ENCODE assay signal across 8 cellular contexts in the genomic region with DNA sequence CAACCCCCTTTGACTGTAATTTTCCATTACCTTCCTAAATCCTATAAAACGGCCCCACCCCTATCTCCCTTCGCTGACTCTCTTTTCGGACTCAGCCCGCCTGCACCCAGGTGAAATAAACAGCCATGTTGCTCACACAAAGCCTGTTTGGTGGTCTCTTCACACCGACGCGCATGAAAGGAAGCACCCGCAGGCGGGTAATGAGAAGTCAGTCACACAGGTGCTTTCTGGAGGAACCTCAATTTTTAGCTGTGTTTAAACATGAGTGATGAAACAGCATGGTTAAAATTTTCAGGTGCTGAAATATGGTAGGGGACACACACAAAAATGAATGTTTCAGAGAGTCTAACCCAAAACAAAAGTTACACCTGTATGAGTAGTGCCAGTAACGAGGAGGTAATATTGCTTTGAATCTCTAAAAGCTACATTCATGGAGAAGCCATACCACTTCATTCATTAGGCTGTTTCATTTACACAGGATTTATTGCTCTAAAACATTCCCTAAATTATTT.
A peak's percentile ranks its signal among the peaks of the same experiment; 100 is the strongest.
DNase-seq lines count a peak whose midpoint lies in the region; ATAC-seq and TF ChIP-seq lines count a peak whose summit lies in the region.
"Not testable (repeated sequence)": the region's sequence is repeated elsewhere in the genome, so short reads cannot be mapped to it uniquely, and the experiment has no call there.

No MANE protein-coding gene starts in this region.

- H3K4me3 ChIP-seq in CD4-positive, CD25-positive, alpha-beta regulatory T cell (ENCODE audit: low read depth, low read length) = peak overlapping the region; percentile 11
- H3K4me3 ChIP-seq in HUES64 (ENCODE audit: low read length) = peak overlapping the region; percentile 29
- not testable (repeated sequence) for H3K4me3 ChIP-seq in breast epithelium; iPS DF 6.9 (ENCODE audit: low read length); thymus (ENCODE audit: low read length)

- ATAC-seq in CD4-positive, CD25-positive, alpha-beta regulatory T cell (ENCODE audit: low read depth in 2 of 2) = peak in 1 of 2 donors; percentile 13
- peak; percentile 29 to 62 (median 35) for ATAC-seq in T-cell (replicated peaks in 1 of 4)
- ATAC-seq in activated T-cell treated with anti-CD3 and anti-CD28 coated beads, Interleukin-2, amount 50 U/mL, for 4 hours = peak; percentile 49 to 56

- H3K36me3 ChIP-seq in CD4-positive, CD25-positive, alpha-beta regulatory T cell (ENCODE audit: control insufficient read depth, insufficient read depth, low read length); HUES64 (ENCODE audit: insufficient read depth, low read length); breast epithelium; iPS DF 6.9 (ENCODE audit: control insufficient read depth, insufficient read depth, low read length); thymus (ENCODE audit: control insufficient read depth, insufficient read depth): not testable (repeated sequence)

- POLR2A ChIA-PET in T-cell (lab: Charles Lee) = not testable (repeated sequence)

- not testable (repeated sequence) for H3K27me3 ChIP-seq in CD4-positive, CD25-positive, alpha-beta regulatory T cell (ENCODE audit: control insufficient read depth, insufficient read depth, low read length); HUES64 (ENCODE audit: insufficient read depth, low read length); breast epithelium; iPS DF 6.9 (ENCODE audit: control insufficient read depth, insufficient read depth, low read length); thymus (ENCODE audit: control insufficient read depth, insufficient read depth)

- peaks cover 16% of the 10 kb centered on the region for H3K36me3 Mint-ChIP-seq in CD4-positive, CD25-positive, alpha-beta regulatory T cell
- H3K36me3 Mint-ChIP-seq in T-cell = peaks cover 22% of the 10 kb centered on the region
- not testable (repeated sequence) for H3K36me3 Mint-ChIP-seq in activated T-cell treated with anti-CD3 and anti-CD28 coated beads, Interleukin-2, amount 50 U/mL, for 4 hours (ENCODE audit: insufficient read depth); nephron (ENCODE audit: low read depth)

- DNase-seq in CD4-positive, CD25-positive, alpha-beta regulatory T cell = peak in 1 of 3 donors; percentile 43
- DNase-seq in T-cell = peak in 24 of 34 experiments; percentile 21 to 60 (median 44)
- peak; percentile 11 for DNase-seq in activated T-cell treated with anti-CD3 and anti-CD28 coated beads, Interleukin-2, amount 50 U/mL, for 4 hours
- not testable (repeated sequence) for DNase-seq in breast epithelium (ENCODE audit: low spot score in 2 of 2); iPS DF 6.9 (ENCODE audit: low read depth, low spot score)

- peak overlapping the region; percentile 72 for H3K9ac ChIP-seq in HUES64 (ENCODE audit: low read depth, low read length)

- 7% methylated on average over 10 of the region's 10 CpGs for WGBS in HUES64
- WGBS in iPS DF 6.9 (ENCODE audit: insufficient coverage, insufficient read length) = no CpG with 5 or more reads among the region's 10 CpGs
- WGBS in thymus = 21% methylated on average over 10 of the region's 10 CpGs

- H3K27ac Mint-ChIP-seq in CD4-positive, CD25-positive, alpha-beta regulatory T cell = peak overlapping the region; percentile 91 to 100 (median 99)
- H3K27ac Mint-ChIP-seq in T-cell (peak overlapping the region; percentile 88 to 93), nephron (peak overlapping the region; percentile 56 to 71 (median 65))

- not testable (repeated sequence) for TF ChIP-seq CTCF in breast epithelium (IDR thresholded peaks at IDR 0.05); nephron (IDR thresholded peaks at IDR 0.05; ENCODE audit: unreplicated experiment in 3 of 3)

- intact Hi-C loops in breast epithelium (cut with DNase I; ENCODE audit: low total_unique reads) = not testable (repeated sequence)

- not testable (repeated sequence) for H3K9me3 Mint-ChIP-seq in CD4-positive, CD25-positive, alpha-beta regulatory T cell; T-cell; activated T-cell treated with anti-CD3 and anti-CD28 coated beads, Interleukin-2, amount 50 U/mL, for 4 hours; nephron

- CTCF ChIA-PET in T-cell (lab: Charles Lee) = interaction anchor here in 1 of 2 donors (0.6 to 1.6 kb wide), 2 partner anchors 21 to 90 kb away, joined by 3 to 6 read pairs; no protein-coding TSS in a partner anchor

- peaks cover 27 to 91% (median 80%) of the 10 kb centered on the region in 4 donors for H3K4me1 Mint-ChIP-seq in CD4-positive, CD25-positive, alpha-beta regulatory T cell
- peaks cover 90 to 97% (median 92%) of the 10 kb centered on the region in 3 donors for H3K4me1 Mint-ChIP-seq in T-cell
- peaks cover 87% of the 10 kb centered on the region for H3K4me1 Mint-ChIP-seq in activated T-cell treated with anti-CD3 and anti-CD28 coated beads, Interleukin-2, amount 50 U/mL, for 4 hours (ENCODE audit: low read depth)
- peaks cover 58% of the 10 kb centered on the region for H3K4me1 Mint-ChIP-seq in nephron

- H3K4me3 Mint-ChIP-seq in CD4-positive, CD25-positive, alpha-beta regulatory T cell = peak overlapping the region; percentile 48 to 81 (median 76)
- H3K4me3 Mint-ChIP-seq in T-cell = peak overlapping the region; percentile 18 to 64 (median 48)
- H3K4me3 Mint-ChIP-seq in activated T-cell treated with anti-CD3 and anti-CD28 coated beads, Interleukin-2, amount 50 U/mL, for 4 hours = peak overlapping the region; percentile 24
- not testable (repeated sequence) for H3K4me3 Mint-ChIP-seq in nephron

- not testable (repeated sequence) for H3K27me3 Mint-ChIP-seq in CD4-positive, CD25-positive, alpha-beta regulatory T cell; T-cell; activated T-cell treated with anti-CD3 and anti-CD28 coated beads, Interleukin-2, amount 50 U/mL, for 4 hours (ENCODE audit: low read depth); nephron (ENCODE audit: low read depth)

- H3K9me3 ChIP-seq in CD4-positive, CD25-positive, alpha-beta regulatory T cell (ENCODE audit: control insufficient read depth in 2 of 2, low read length in 2 of 2); HUES64 (ENCODE audit: insufficient read depth, low read depth, low read length); breast epithelium; iPS DF 6.9 (ENCODE audit: control insufficient read depth, insufficient read depth, low read length); thymus (ENCODE audit: control insufficient read depth): not testable (repeated sequence)

- not testable (repeated sequence) for TF ChIP-seq POLR2A in breast epithelium (IDR thresholded peaks at IDR 0.05)

- H3K4me1 ChIP-seq in CD4-positive, CD25-positive, alpha-beta regulatory T cell (ENCODE audit: control insufficient read depth, insufficient read depth, low read length, poor library complexity, severe bottlenecking) = peaks cover 80% of the 10 kb centered on the region
- H3K4me1 ChIP-seq in HUES64 (ENCODE audit: insufficient read depth, low read length) (peaks cover 73% of the 10 kb centered on the region), breast epithelium (peaks cover 0 to 32% of the 10 kb centered on the region in 2 donors), iPS DF 6.9 (ENCODE audit: control insufficient read depth, insufficient read depth, low read length) (peaks cover 14% of the 10 kb centered on the region; the same call in 1 of the 2 replicates), thymus (ENCODE audit: control insufficient read depth, insufficient read depth, low read length) (peaks cover 56% of the 10 kb centered on the region)

- peak overlapping the region; percentile 65 for H3K27ac ChIP-seq in CD4-positive, CD25-positive, alpha-beta regulatory T cell (ENCODE audit: insufficient read depth, low read length, poor library complexity, severe bottlenecking)
- H3K27ac ChIP-seq in HUES64 (ENCODE audit: low read depth, low read length) = peak overlapping the region; percentile 97
- peak overlapping the region; percentile 20 to 29 for H3K27ac ChIP-seq in breast epithelium
- peak overlapping the region; percentile 84 for H3K27ac ChIP-seq in iPS DF 6.9 (ENCODE audit: low read length)
- H3K27ac ChIP-seq in thymus (ENCODE audit: low read depth) = peak overlapping the region; percentile 82

Comparison
In these comparisons a context has a peak if more than half of its experiments do, and no peak if none do; other contexts are left out.
1. H3K27ac ChIP-seq: peak in every context shown above with its lines; median percentile 97 in HUES64; 84 in iPS DF 6.9; 82 in thymus; 65 in CD4-positive, CD25-positive, alpha-beta regulatory T cell; 24 in breast epithelium.